Comparison of ENCODE assay signal across 2 cellular contexts in genomic region chr5:78291687-78292086, GRCh38.
TF ChIP-seq lines count a peak whose summit lies in the region.

No MANE protein-coding gene starts in this region.

TF ChIP-seq in IMR-90, 13 proteins besides CTCF, POLR2A, EP300 and RAD21:
- TF ChIP-seq ELK1 (IDR thresholded peaks at IDR 0.05; ENCODE audit: borderline replicate concordance, low read depth, low read length) (no peak), CHD1 (IDR thresholded peaks at IDR 0.05; ENCODE audit: low read depth, low read length) (no peak), MAFK (IDR thresholded peaks at IDR 0.05; ENCODE audit: low read depth, low read length) (no peak), MXI1 (IDR thresholded peaks at IDR 0.05; ENCODE audit: borderline replicate concordance, low read depth, low read length) (no peak), CEBPB (IDR thresholded peaks at IDR 0.05; ENCODE audit: low read depth, low read length) (peak; percentile 34; the same call in 1 of the 2 replicates), BHLHE40 (IDR thresholded peaks at IDR 0.05; ENCODE audit: low read depth, low read length) (no peak)
TF ChIP-seq in IMR-90: peak in this region for 1.

TF ChIP-seq in GM12878, 131 proteins besides CTCF, POLR2A, EP300 and RAD21:
- no peak for TF ChIP-seq RELA (IDR thresholded peaks at IDR 0.05; ENCODE audit: borderline replicate concordance, partially characterized antibody)
TF ChIP-seq in GM12878: peak in this region for 0.
